ENCODE assay signal across 14 cellular contexts in genomic region chr3:186298876-186299275, GRCh38.
A peak's percentile ranks its signal among the peaks of the same experiment; 100 is the strongest.
DNase-seq lines count a peak whose midpoint lies in the region; ATAC-seq and TF ChIP-seq lines count a peak whose summit lies in the region.
"Had no signal": no experiment of that assay in that cellular context is flagged by ENCODE, and none has a peak within 500 bp of the region (broad histone marks: within the 10 kb centered on the region; RNA-seq: fewer than 3 reads in every experiment).

No MANE protein-coding gene starts in this region.

- in situ Hi-C loops in G401 (cut with HindIII; ENCODE audit: low sequenced_read_pairs): no loop called here

- no peaks in the 10 kb centered on the region for H3K36me3 ChIP-seq in BE2C

- H3K9me3 ChIP-seq in BE2C: no peaks in the 10 kb centered on the region

- H3K4me1 ChIP-seq in BE2C: peaks cover 28% of the 10 kb centered on the region

- DNase-seq in BE2C (peak; percentile 70), G401 (ENCODE audit: low spot score) (peak; percentile 95), RPMI7951 (ENCODE audit: low read depth) (peak; percentile 17), iris pigment epithelial cell (ENCODE audit: low read depth) (peak; percentile 19), HPDE6-E6E7 (ENCODE audit: extremely low spot score) (no peak), iPS-NIHi11 (ENCODE audit: low spot score) (no peak), NCI-H1417 treated with DMSO at 0.1 percent for 48 hours (lab: John Stamatoyannopoulos, UW) (no peak)
- DNase-seq: activated CD4-positive, alpha-beta memory T cell treated with anti-CD3 and anti-CD28 coated beads, Interleukin-2, amount 10 ng/mL, durations not matched to agents 7 days and 5 days; AML-193; DND-41; glutamatergic neuron; immature natural killer cell; NCI-H1092 treated with DMSO at 0.1 percent for 48 hours had no signal

- no peaks in the 10 kb centered on the region for H3K27me3 ChIP-seq in BE2C

- TF ChIP-seq CTCF in BE2C (IDR thresholded peaks at IDR 0.05; ENCODE audit: low read depth, low read length): no peak

- H3K4me3 ChIP-seq in BE2C (ENCODE audit: low read depth, low read length): no peak overlapping the region

- no peak for ATAC-seq in HG02885 (IDR thresholded peaks at IDR 0.05; ENCODE audit: poor library complexity, unreplicated experiment)

Comparison
In these comparisons a context has a peak if more than half of its experiments do, and no peak if none do; other contexts are left out.
1. DNase-seq: peak in BE2C (single experiment), G401 (single experiment), RPMI7951 (single experiment) and iris pigment epithelial cell (single experiment); none in HPDE6-E6E7 (single experiment), iPS-NIHi11 (single experiment) and NCI-H1417 treated with DMSO at 0.1 percent for 48 hours (single experiment).